In the genomic region with DNA sequence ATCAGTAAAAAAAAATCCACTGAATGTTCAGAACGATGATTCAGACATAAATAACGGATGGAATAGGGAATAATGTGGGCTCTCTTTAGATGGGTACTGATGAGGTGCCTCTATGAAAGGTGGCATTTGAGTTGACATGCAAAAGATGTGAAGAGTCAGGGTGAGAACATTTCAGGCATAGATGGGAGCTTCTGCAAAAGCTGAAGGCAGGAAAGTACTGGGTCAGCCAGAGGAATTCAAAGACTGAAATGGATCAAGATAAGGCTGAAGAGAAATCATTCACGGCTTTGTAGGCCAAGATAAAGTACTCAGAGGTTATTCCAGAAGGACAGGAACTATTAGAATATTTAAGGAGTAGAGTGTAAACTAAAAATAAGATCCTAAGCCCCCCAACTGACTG, we compare ENCODE assay signal across 18 cellular contexts.
DNase-seq lines count a peak whose midpoint lies in the region; ATAC-seq and TF ChIP-seq lines count a peak whose summit lies in the region.
"Had no signal": no experiment of that assay in that cellular context is flagged by ENCODE, and none has a peak within 500 bp of the region (broad histone marks: within the 10 kb centered on the region; RNA-seq: fewer than 3 reads in every experiment).

No MANE protein-coding gene starts in this region.

- H2BK5ac ChIP-seq in mesendoderm (ENCODE audit: low read length): no peak overlapping the region

- ATAC-seq in stimulated activated naive B cell treated with anti-CD40 and anti-IgM and Interleukin-4, amounts not matched to agents 10 μg/mL and 1 μg/mL and 100 μg/mL, for 72 hours (replicated peaks): no peak
- ATAC-seq: GM12878 had no signal

- intact Hi-C loops in CD14-positive monocyte (cut with micrococcal nuclease): no loop called here

- no peak overlapping the region for H3K18ac ChIP-seq in mesendoderm (ENCODE audit: low read length)

- H2BK15ac ChIP-seq in mesendoderm (replicated peaks; ENCODE audit: low read depth): no peak overlapping the region

- no peak overlapping the region for H3K4ac ChIP-seq in mesendoderm (ENCODE audit: low read depth, low read length)

- H2AK5ac ChIP-seq in mesendoderm (ENCODE audit: low read length): no peak overlapping the region

- H3K27me3 ChIP-seq in SJSA1 (replicated peaks) (no peaks in the 10 kb centered on the region), mesendoderm (ENCODE audit: insufficient read depth, low read length, poor library complexity) (no peaks in the 10 kb centered on the region)
- H3K27me3 ChIP-seq: BE2C had no signal

- no peaks in the 10 kb centered on the region for H3K4me1 Mint-ChIP-seq in CD14-positive monocyte
- no peaks in the 10 kb centered on the region for H3K4me1 Mint-ChIP-seq in stimulated activated naive B cell treated with anti-CD40 and anti-IgM and Interleukin-4, amounts not matched to agents 10 μg/mL and 1 μg/mL and 100 μg/mL, for 72 hours
- H3K4me1 Mint-ChIP-seq: CD4-positive, alpha-beta memory T cell had no signal

- H3K4me3 Mint-ChIP-seq in CD14-positive monocyte: no peak overlapping the region
- H3K4me3 Mint-ChIP-seq in stimulated activated naive B cell treated with anti-CD40 and anti-IgM and Interleukin-4, amounts not matched to agents 10 μg/mL and 1 μg/mL and 100 μg/mL, for 72 hours: no peak overlapping the region
- H3K4me3 Mint-ChIP-seq: CD4-positive, alpha-beta memory T cell had no signal

- H3K4me3 ChIP-seq in SJSA1 (no peak overlapping the region), mesendoderm (ENCODE audit: low read length) (no peak overlapping the region)
- H3K4me3 ChIP-seq: GM12878, GM23248, HAP-1 had no signal

- H3K9me3 Mint-ChIP-seq in CD14-positive monocyte: peaks cover 2 to 18% (median 6%) of the 10 kb centered on the region in 7 donors
- peaks cover 0 to 4% of the 10 kb centered on the region in 2 donors for H3K9me3 Mint-ChIP-seq in stimulated activated naive B cell treated with anti-CD40 and anti-IgM and Interleukin-4, amounts not matched to agents 10 μg/mL and 1 μg/mL and 100 μg/mL, for 72 hours

- no peak overlapping the region for H4K8ac ChIP-seq in mesendoderm (ENCODE audit: low read depth, low read length)

- WGBS in mesendoderm (ENCODE audit: extremely low coverage, insufficient coverage, low lambda C conversion rate): no CpG with 5 or more reads among the region's 3 CpGs

- no peak overlapping the region for H3K4me2 ChIP-seq in mesendoderm (ENCODE audit: low read length)

- H2BK120ac ChIP-seq in mesendoderm (ENCODE audit: low read depth, low read length): no peak overlapping the region

- H3K79me1 ChIP-seq in mesendoderm (ENCODE audit: low read length): no peaks in the 10 kb centered on the region

- H3K27me3 Mint-ChIP-seq in CD14-positive monocyte (ENCODE audit: low read depth in 3 of 3): peaks cover 0 to 3% (median 2%) of the 10 kb centered on the region in 3 donors
- H3K27me3 Mint-ChIP-seq in stimulated activated naive B cell treated with anti-CD40 and anti-IgM and Interleukin-4, amounts not matched to agents 10 μg/mL and 1 μg/mL and 100 μg/mL, for 72 hours: peaks cover 0 to 4% of the 10 kb centered on the region in 2 donors

- H3K79me2 ChIP-seq in mesendoderm (ENCODE audit: control insufficient read depth, insufficient read depth, low read length): no peaks in the 10 kb centered on the region

- H3K9me3 ChIP-seq in SJSA1 (replicated peaks): no peaks in the 10 kb centered on the region
- H3K9me3 ChIP-seq: BE2C, HAP-1 had no signal

- H3K4me1 ChIP-seq in SJSA1 (replicated peaks) (peaks cover 20% of the 10 kb centered on the region), mesendoderm (ENCODE audit: control insufficient read depth, low read depth, low read length) (no peaks in the 10 kb centered on the region)
- H3K4me1 ChIP-seq: HAP-1 had no signal

- H3K36me3 Mint-ChIP-seq in CD14-positive monocyte: no peaks in the 10 kb centered on the region
- H3K36me3 Mint-ChIP-seq in stimulated activated naive B cell treated with anti-CD40 and anti-IgM and Interleukin-4, amounts not matched to agents 10 μg/mL and 1 μg/mL and 100 μg/mL, for 72 hours: no peaks in the 10 kb centered on the region
- H3K36me3 Mint-ChIP-seq: CD4-positive, alpha-beta memory T cell had no signal

- no peak overlapping the region for H3K9ac ChIP-seq in mesendoderm (ENCODE audit: low read length)
- H3K9ac ChIP-seq: GM23248 had no signal

- H3K36me3 ChIP-seq in SJSA1: no peaks in the 10 kb centered on the region
- no peaks in the 10 kb centered on the region for H3K36me3 ChIP-seq in mesendoderm (ENCODE audit: control insufficient read depth, insufficient read depth, low read length)
- H3K36me3 ChIP-seq: BE2C, HAP-1 had no signal

- H3K23ac ChIP-seq in mesendoderm (ENCODE audit: low read length): no peak overlapping the region

- no peak overlapping the region for H4K5ac ChIP-seq in mesendoderm (ENCODE audit: low read length)

- no peak for TF ChIP-seq CTCF in CD14-positive monocyte (IDR thresholded peaks at IDR 0.05)

- H3K56ac ChIP-seq in mesendoderm (ENCODE audit: low read length): no peak overlapping the region

- no peak for DNase-seq in SJSA1 (ENCODE audit: low read depth in 1 of 2, low spot score in 2 of 2)
- DNase-seq in astrocyte of the hippocampus (ENCODE audit: low read depth, low spot score): peak; percentile 13
- DNase-seq in mesendoderm: peak; percentile 8
- DNase-seq in CD14-positive monocyte (ENCODE audit: low spot score): no peak
- no peak for DNase-seq in stimulated activated naive B cell treated with anti-CD40 and anti-IgM and Interleukin-4, amounts not matched to agents 10 μg/mL and 1 μg/mL and 100 μg/mL, for 72 hours
- DNase-seq in DMS 273 treated with DMSO at 0.1 percent for 48 hours (lab: John Stamatoyannopoulos, UW): no peak
- no peak for DNase-seq in NCI-H226
- DNase-seq: ACHN; BE2C; Calu3; CD4-positive, alpha-beta memory T cell; DMS53; DND-41; EL; GM23248 had no signal

- H3K27ac ChIP-seq in SJSA1: peak overlapping the region; percentile 76
- no peak overlapping the region for H3K27ac ChIP-seq in mesendoderm (ENCODE audit: low read depth, low read length)
- H3K27ac ChIP-seq: C4-2B, GM23248 had no signal

- H3K27ac Mint-ChIP-seq in CD14-positive monocyte: no peak overlapping the region
- no peak overlapping the region for H3K27ac Mint-ChIP-seq in stimulated activated naive B cell treated with anti-CD40 and anti-IgM and Interleukin-4, amounts not matched to agents 10 μg/mL and 1 μg/mL and 100 μg/mL, for 72 hours
- H3K27ac Mint-ChIP-seq: CD4-positive, alpha-beta memory T cell had no signal

Comparison
In these comparisons a context has a peak if more than half of its experiments do, and no peak if none do; other contexts are left out.
1. DNase-seq: peak in astrocyte of the hippocampus (single experiment) and mesendoderm (single experiment); none in SJSA1 (0 of 2), CD14-positive monocyte (single experiment), stimulated activated naive B cell treated with anti-CD40 and anti-IgM and Interleukin-4, amounts not matched to agents 10 μg/mL and 1 μg/mL and 100 μg/mL, for 72 hours (single experiment), DMS 273 treated with DMSO at 0.1 percent for 48 hours (single experiment) and NCI-H226 (single experiment).